2 cellular contexts compared by ENCODE assay signal in genomic region chr7:65750511-65751344, GRCh38.
TF ChIP-seq lines count a peak whose summit lies in the region.

No MANE protein-coding gene starts in this region.

TF ChIP-seq in A549, 52 proteins besides CTCF, POLR2A, EP300 and RAD21 (continued from another document):
- TF ChIP-seq REST (IDR thresholded peaks at IDR 0.05) = no peak
- TF ChIP-seq E2F6 (IDR thresholded peaks at IDR 0.05; ENCODE audit: borderline replicate concordance, low read depth) = peak; percentile 74; the same call in 1 of the 2 replicates
- no peak for TF ChIP-seq HOXB13 (CRISPR knock-in tag; IDR thresholded peaks at IDR 0.05; ENCODE audit: low read depth)
- TF ChIP-seq, protein P1, sequence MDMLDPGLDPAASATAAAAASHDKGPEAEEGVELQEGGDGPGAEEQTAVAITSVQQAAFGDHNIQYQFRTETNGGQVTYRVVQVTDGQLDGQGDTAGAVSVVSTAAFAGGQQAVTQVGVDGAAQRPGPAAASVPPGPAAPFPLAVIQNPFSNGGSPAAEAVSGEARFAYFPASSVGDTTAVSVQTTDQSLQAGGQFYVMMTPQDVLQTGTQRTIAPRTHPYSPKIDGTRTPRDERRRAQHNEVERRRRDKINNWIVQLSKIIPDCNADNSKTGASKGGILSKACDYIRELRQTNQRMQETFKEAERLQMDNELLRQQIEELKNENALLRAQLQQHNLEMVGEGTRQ (IDR thresholded peaks at IDR 0.05) = peak; percentile 74
- TF ChIP-seq, protein P2, sequence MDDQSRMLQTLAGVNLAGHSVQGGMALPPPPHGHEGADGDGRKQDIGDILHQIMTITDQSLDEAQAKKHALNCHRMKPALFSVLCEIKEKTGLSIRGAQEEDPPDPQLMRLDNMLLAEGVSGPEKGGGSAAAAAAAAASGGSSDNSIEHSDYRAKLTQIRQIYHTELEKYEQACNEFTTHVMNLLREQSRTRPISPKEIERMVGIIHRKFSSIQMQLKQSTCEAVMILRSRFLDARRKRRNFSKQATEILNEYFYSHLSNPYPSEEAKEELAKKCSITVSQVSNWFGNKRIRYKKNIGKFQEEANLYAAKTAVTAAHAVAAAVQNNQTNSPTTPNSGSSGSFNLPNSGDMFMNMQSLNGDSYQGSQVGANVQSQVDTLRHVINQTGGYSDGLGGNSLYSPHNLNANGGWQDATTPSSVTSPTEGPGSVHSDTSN (IDR thresholded peaks at IDR 0.05) = 0 out of 2 replicates have a peak, but pooled peaks have one; percentile 35
- TF ChIP-seq SREBF2 (IDR thresholded peaks at IDR 0.05) = no peak

TF ChIP-seq in K562, 482 proteins besides CTCF, POLR2A, EP300 and RAD21 (continued from another document and continues in another):
- TF ChIP-seq MEIS2 (IDR thresholded peaks at IDR 0.05; ENCODE audit: partially characterized antibody) = peak; percentile 36
- TF ChIP-seq ZFX (CRISPR knock-in tag; IDR thresholded peaks at IDR 0.05) = peak; percentile 64
- 0 out of 2 replicates have a peak, but pooled peaks have one; percentile 28 for TF ChIP-seq HMGXB4 (CRISPR knock-in tag; IDR thresholded peaks at IDR 0.05)
- 0 out of 2 replicates have a peak, but pooled peaks have one; percentile 47 for TF ChIP-seq ERF (CRISPR knock-in tag; IDR thresholded peaks at IDR 0.05)
- peak; percentile 75; the same call in 1 of the 2 replicates for TF ChIP-seq E4F1 (CRISPR knock-in tag; IDR thresholded peaks at IDR 0.05; ENCODE audit: borderline replicate concordance)
- TF ChIP-seq TOE1 (IDR thresholded peaks at IDR 0.05; ENCODE audit: borderline replicate concordance) = peak; percentile 49; the same call in 1 of the 2 replicates
- TF ChIP-seq TOE1 (CRISPR knock-in tag; IDR thresholded peaks at IDR 0.05; ENCODE audit: borderline replicate concordance, low read depth) = no peak
- TF ChIP-seq KDM4B (IDR thresholded peaks at IDR 0.05; ENCODE audit: borderline replicate concordance in 2 of 2, low read depth in 1 of 2) = no peak; a peak in 1 of 4 replicates
- 0 out of 2 replicates have a peak, but pooled peaks have one; percentile 47 for TF ChIP-seq PRMT5 (CRISPR knock-in tag; IDR thresholded peaks at IDR 0.05)
- no peak for TF ChIP-seq ZNF263 (CRISPR knock-in tag; IDR thresholded peaks at IDR 0.05; ENCODE audit: borderline replicate concordance)
- 0 out of 2 replicates have a peak, but pooled peaks have one; percentile 14 for TF ChIP-seq ZNF24 (IDR thresholded peaks at IDR 0.05)
- peak; percentile 50; the same call in 1 of the 2 replicates for TF ChIP-seq RB1 (IDR thresholded peaks at IDR 0.05; ENCODE audit: low read depth)
- peak; percentile 67 for TF ChIP-seq RBM22 (IDR thresholded peaks at IDR 0.05; ENCODE audit: low read depth, low read length, poor library complexity, severe bottlenecking)
- TF ChIP-seq, protein P3, sequence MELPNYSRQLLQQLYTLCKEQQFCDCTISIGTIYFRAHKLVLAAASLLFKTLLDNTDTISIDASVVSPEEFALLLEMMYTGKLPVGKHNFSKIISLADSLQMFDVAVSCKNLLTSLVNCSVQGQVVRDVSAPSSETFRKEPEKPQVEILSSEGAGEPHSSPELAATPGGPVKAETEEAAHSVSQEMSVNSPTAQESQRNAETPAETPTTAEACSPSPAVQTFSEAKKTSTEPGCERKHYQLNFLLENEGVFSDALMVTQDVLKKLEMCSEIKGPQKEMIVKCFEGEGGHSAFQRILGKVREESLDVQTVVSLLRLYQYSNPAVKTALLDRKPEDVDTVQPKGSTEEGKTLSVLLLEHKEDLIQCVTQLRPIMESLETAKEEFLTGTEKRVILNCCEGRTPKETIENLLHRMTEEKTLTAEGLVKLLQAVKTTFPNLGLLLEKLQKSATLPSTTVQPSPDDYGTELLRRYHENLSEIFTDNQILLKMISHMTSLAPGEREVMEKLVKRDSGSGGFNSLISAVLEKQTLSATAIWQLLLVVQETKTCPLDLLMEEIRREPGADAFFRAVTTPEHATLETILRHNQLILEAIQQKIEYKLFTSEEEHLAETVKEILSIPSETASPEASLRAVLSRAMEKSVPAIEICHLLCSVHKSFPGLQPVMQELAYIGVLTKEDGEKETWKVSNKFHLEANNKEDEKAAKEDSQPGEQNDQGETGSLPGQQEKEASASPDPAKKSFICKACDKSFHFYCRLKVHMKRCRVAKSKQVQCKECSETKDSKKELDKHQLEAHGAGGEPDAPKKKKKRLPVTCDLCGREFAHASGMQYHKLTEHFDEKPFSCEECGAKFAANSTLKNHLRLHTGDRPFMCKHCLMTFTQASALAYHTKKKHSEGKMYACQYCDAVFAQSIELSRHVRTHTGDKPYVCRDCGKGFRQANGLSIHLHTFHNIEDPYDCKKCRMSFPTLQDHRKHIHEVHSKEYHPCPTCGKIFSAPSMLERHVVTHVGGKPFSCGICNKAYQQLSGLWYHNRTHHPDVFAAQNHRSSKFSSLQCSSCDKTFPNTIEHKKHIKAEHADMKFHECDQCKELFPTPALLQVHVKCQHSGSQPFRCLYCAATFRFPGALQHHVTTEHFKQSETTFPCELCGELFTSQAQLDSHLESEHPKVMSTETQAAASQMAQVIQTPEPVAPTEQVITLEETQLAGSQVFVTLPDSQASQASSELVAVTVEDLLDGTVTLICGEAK (IDR thresholded peaks at IDR 0.05) = peak; percentile 85
- TF ChIP-seq, protein P3 (CRISPR knock-in tag; IDR thresholded peaks at IDR 0.05) = no peak
- TF ChIP-seq BCOR (IDR thresholded peaks at IDR 0.05) = peak; percentile 38
- TF ChIP-seq, protein P4, sequence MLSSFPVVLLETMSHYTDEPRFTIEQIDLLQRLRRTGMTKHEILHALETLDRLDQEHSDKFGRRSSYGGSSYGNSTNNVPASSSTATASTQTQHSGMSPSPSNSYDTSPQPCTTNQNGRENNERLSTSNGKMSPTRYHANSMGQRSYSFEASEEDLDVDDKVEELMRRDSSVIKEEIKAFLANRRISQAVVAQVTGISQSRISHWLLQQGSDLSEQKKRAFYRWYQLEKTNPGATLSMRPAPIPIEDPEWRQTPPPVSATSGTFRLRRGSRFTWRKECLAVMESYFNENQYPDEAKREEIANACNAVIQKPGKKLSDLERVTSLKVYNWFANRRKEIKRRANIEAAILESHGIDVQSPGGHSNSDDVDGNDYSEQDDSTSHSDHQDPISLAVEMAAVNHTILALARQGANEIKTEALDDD (IDR thresholded peaks at IDR 0.05) = peak; percentile 41; the same call in 1 of the 2 replicates
- TF ChIP-seq, protein P5, sequence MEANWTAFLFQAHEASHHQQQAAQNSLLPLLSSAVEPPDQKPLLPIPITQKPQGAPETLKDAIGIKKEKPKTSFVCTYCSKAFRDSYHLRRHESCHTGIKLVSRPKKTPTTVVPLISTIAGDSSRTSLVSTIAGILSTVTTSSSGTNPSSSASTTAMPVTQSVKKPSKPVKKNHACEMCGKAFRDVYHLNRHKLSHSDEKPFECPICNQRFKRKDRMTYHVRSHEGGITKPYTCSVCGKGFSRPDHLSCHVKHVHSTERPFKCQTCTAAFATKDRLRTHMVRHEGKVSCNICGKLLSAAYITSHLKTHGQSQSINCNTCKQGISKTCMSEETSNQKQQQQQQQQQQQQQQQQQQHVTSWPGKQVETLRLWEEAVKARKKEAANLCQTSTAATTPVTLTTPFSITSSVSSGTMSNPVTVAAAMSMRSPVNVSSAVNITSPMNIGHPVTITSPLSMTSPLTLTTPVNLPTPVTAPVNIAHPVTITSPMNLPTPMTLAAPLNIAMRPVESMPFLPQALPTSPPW (CRISPR knock-in tag; IDR thresholded peaks at IDR 0.05) = peak; percentile 67
- no peak for TF ChIP-seq NR2C2 (CRISPR knock-in tag; IDR thresholded peaks at IDR 0.05)
- peak; percentile 40; the same call in 1 of the 2 replicates for TF ChIP-seq NR2C2 (tag; IDR thresholded peaks at IDR 0.05)
- TF ChIP-seq ZNF436 (CRISPR knock-in tag; IDR thresholded peaks at IDR 0.05) = no peak
- TF ChIP-seq CXXC5 (CRISPR knock-in tag; IDR thresholded peaks at IDR 0.05) = peak; percentile 99
- TF ChIP-seq, protein P6, sequence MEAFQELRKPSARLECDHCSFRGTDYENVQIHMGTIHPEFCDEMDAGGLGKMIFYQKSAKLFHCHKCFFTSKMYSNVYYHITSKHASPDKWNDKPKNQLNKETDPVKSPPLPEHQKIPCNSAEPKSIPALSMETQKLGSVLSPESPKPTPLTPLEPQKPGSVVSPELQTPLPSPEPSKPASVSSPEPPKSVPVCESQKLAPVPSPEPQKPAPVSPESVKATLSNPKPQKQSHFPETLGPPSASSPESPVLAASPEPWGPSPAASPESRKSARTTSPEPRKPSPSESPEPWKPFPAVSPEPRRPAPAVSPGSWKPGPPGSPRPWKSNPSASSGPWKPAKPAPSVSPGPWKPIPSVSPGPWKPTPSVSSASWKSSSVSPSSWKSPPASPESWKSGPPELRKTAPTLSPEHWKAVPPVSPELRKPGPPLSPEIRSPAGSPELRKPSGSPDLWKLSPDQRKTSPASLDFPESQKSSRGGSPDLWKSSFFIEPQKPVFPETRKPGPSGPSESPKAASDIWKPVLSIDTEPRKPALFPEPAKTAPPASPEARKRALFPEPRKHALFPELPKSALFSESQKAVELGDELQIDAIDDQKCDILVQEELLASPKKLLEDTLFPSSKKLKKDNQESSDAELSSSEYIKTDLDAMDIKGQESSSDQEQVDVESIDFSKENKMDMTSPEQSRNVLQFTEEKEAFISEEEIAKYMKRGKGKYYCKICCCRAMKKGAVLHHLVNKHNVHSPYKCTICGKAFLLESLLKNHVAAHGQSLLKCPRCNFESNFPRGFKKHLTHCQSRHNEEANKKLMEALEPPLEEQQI (IDR thresholded peaks at IDR 0.05) = no peak
- TF ChIP-seq, protein P7, sequence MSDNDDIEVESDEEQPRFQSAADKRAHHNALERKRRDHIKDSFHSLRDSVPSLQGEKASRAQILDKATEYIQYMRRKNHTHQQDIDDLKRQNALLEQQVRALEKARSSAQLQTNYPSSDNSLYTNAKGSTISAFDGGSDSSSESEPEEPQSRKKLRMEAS (CRISPR knock-in tag; IDR thresholded peaks at IDR 0.05) = peak; percentile 74
- TF ChIP-seq CCNT2 (IDR thresholded peaks at IDR 0.05; ENCODE audit: borderline replicate concordance, extremely low read depth, insufficient read length, low read depth, low read length) = peak; percentile 81
- TF ChIP-seq ZBTB2 (IDR thresholded peaks at IDR 0.05) = peak; percentile 50; the same call in 1 of the 2 replicates
- 0 out of 2 replicates have a peak, but pooled peaks have one; percentile 63 for TF ChIP-seq RBM14 (IDR thresholded peaks at IDR 0.05; ENCODE audit: borderline replicate concordance, insufficient read depth, low read depth, low read length)
